9 cellular contexts compared by ENCODE assay signal in the genomic region with DNA sequence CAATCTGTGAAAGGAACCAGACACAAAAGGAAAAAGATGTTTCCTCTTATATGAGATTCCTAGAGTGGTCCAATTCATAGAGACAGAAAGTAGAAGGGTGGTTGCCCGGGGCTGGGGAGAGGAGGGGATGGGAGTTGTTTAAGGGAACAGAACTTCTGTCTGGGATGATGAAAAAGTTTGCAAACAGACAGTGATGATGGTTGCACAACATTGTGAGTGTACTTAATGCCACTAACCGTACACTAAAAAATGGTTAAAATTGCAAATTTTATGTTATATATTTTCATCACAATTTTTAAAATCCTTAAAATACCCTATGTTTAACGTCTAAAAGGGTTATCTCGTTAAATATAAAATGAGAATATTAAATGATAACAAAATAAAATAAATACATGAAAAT. TPM values are rescaled to one million over a fixed set of nuclear protein-coding genes. Genes with fewer than 3 reads are reported as not detected.
"Had no signal": no experiment of that assay in that cellular context is flagged by ENCODE, and none has a peak within 500 bp of the region (broad histone marks: within the 10 kb centered on the region; RNA-seq: fewer than 3 reads in every experiment).

No MANE protein-coding gene starts in this region.

- H3K9ac ChIP-seq: GM23248 had no signal

- H3K27ac Mint-ChIP-seq: H9, IgD-negative memory B cell had no signal

- H3K4me1 Mint-ChIP-seq: IgD-negative memory B cell had no signal

- H3K9me3 Mint-ChIP-seq: IgD-negative memory B cell had no signal

- H3K4me3 ChIP-seq: GM23248 had no signal

- DNase-seq: GM23248, GOT3, H9, HCEC 1CT, KG1 had no signal

- H2AFZ ChIP-seq: GM23248 had no signal

- H3K27ac ChIP-seq: GM23248, HL-60 had no signal

- H3K4me3 Mint-ChIP-seq: H9, IgD-negative memory B cell had no signal

RNA-seq across cellular contexts. Expression of gene CLEC2L, which starts 11.8 kb away (rescaled TPM):
- total RNA-seq: GM23248, HT1080 had no signal
- polyA plus RNA-seq: GM23248, IgD-negative memory B cell had no signal

RNA-seq across cellular contexts. Expression of gene KLRG2, which starts 51.8 kb away (rescaled TPM):
- total RNA-seq: H4, HT1080 had no signal
- polyA plus RNA-seq: GM23248, IgD-negative memory B cell had no signal
